Comparison of ENCODE assay signal across 1 cellular context in the genomic region with DNA sequence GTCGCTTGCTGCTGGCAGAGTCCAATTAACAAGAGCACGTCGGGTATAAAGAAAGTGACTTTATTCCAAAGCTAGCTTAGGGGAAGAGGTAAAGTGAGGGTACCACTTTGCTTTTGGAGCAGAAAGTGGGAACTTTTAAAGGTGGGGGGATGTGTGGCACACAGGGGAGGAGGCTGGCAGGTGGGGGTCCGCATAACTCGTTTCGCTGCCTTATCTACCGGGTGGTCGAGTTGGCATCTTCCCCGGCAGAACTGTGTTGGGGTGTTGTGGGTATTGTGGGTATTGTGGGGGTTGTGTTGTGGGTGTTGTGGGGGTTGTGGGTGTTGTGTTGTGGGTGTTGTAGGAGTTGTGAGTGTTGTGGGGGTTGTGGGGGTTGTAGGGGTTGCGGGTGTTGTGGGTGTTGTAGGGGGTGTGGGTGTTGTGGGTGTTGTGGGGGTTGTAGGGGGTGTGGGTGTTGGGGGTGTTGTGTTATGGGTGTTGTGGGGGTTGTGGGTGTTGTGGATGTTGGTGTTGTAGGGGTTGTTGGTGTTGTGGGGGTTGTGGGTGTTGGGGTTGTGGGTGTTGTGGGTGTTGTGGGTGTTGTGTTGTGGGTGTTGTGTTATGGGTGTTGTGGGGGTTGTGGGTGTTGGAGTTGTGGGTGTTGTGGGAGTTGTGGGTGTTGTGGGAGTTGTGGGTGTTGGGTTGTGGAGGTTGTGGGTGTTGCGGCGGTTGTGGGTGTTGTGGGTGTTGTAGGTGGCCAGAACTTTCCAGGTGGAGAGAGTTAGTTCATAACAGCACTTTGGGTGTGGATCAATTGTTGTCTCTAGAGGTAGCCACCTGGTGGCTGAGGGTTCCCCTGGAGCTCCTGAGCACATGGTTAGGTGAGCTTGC.
TF ChIP-seq lines count a peak whose summit lies in the region.

No MANE protein-coding gene starts in this region.

TF ChIP-seq in K562, 482 proteins besides CTCF, POLR2A, EP300 and RAD21 (continued from another document):
- TF ChIP-seq ZFP91 (CRISPR knock-in tag; IDR thresholded peaks at IDR 0.05) (no peak), PKNOX1 (IDR thresholded peaks at IDR 0.05) (no peak), CREB3 (tag; conservative IDR thresholded peaks at IDR 0.05; ENCODE audit: low read depth) (no peak), DMBX1 (CRISPR knock-in tag; IDR thresholded peaks at IDR 0.05; ENCODE audit: borderline replicate concordance) (no peak), TAF1 (IDR thresholded peaks at IDR 0.05; ENCODE audit: control insufficient read depth, extremely low read depth, insufficient read depth, low read length, severe bottlenecking) (peak; percentile 14), NR3C1 (CRISPR knock-in tag; IDR thresholded peaks at IDR 0.05) (no peak), ETV1 (tag; conservative IDR thresholded peaks at IDR 0.05; ENCODE audit: low read depth) (no peak), NR1H2 (CRISPR knock-in tag; IDR thresholded peaks at IDR 0.05) (no peak), MBD2 (IDR thresholded peaks at IDR 0.05; ENCODE audit: borderline replicate concordance, low read depth) (no peak), PPARD (CRISPR knock-in tag; IDR thresholded peaks at IDR 0.05) (no peak), DPF2 (IDR thresholded peaks at IDR 0.05) (no peak), ARHGAP35 (IDR thresholded peaks at IDR 0.05; ENCODE audit: partially characterized antibody) (peak; percentile 17), KAT8 (IDR thresholded peaks at IDR 0.05; ENCODE audit: low read depth) (no peak)
- TF ChIP-seq, protein P1, sequence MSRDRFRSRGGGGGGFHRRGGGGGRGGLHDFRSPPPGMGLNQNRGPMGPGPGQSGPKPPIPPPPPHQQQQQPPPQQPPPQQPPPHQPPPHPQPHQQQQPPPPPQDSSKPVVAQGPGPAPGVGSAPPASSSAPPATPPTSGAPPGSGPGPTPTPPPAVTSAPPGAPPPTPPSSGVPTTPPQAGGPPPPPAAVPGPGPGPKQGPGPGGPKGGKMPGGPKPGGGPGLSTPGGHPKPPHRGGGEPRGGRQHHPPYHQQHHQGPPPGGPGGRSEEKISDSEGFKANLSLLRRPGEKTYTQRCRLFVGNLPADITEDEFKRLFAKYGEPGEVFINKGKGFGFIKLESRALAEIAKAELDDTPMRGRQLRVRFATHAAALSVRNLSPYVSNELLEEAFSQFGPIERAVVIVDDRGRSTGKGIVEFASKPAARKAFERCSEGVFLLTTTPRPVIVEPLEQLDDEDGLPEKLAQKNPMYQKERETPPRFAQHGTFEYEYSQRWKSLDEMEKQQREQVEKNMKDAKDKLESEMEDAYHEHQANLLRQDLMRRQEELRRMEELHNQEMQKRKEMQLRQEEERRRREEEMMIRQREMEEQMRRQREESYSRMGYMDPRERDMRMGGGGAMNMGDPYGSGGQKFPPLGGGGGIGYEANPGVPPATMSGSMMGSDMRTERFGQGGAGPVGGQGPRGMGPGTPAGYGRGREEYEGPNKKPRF (IDR thresholded peaks at IDR 0.05; ENCODE audit: low read depth, low read length), result no peak
